15 cellular contexts compared by ENCODE assay signal in genomic region chr6:168417158-168417557, GRCh38. TPM values are rescaled to one million over a fixed set of nuclear protein-coding genes. Genes with fewer than 3 reads are reported as not detected.
A peak's percentile ranks its signal among the peaks of the same experiment; 100 is the strongest.
DNase-seq lines count a peak whose midpoint lies in the region; ATAC-seq and TF ChIP-seq lines count a peak whose summit lies in the region.
"Had no signal": no experiment of that assay in that cellular context is flagged by ENCODE, and none has a peak within 500 bp of the region (broad histone marks: within the 10 kb centered on the region; RNA-seq: fewer than 3 reads in every experiment).

No MANE protein-coding gene starts in this region.

- DNase-seq in Right ventricle myocardium inferior (ENCODE audit: missing footprints) (no peak), cardiac septum (ENCODE audit: low spot score) (no peak), SHP77 treated with DMSO at 0.1 percent for 48 hours (lab: John Stamatoyannopoulos, UW) (peak; percentile 87), left lobe of liver (ENCODE audit: low spot score) (no peak)
- no peak for DNase-seq in activated naive CD4-positive, alpha-beta T cell treated with anti-CD3 and anti-CD28 coated beads, Interleukin-2, amount 50 U/mL, for 72 hours (ENCODE audit: low spot score in 2 of 2)
- DNase-seq: activated CD8-positive, alpha-beta T cell treated with anti-CD3 and anti-CD28 coated beads, Interleukin-2, amount 10 ng/mL, durations not matched to agents 7 days and 5 days; activated effector memory CD4-positive, alpha-beta T cell treated with Interleukin-2 at 50 U/mL for 16 hours; hippocampal formation; NCI-H1694 treated with DMSO at 0.1 percent for 48 hours had no signal

- intact Hi-C loops in Right ventricle myocardium inferior (cut with DNase I): no loop called here
- intact Hi-C loops in cardiac septum (cut with DNase I): no loop called here

- no peaks in the 10 kb centered on the region for H3K9me3 Mint-ChIP-seq in activated naive CD4-positive, alpha-beta T cell treated with anti-CD3 and anti-CD28 coated beads, Interleukin-2, amount 50 U/mL, for 72 hours
- H3K9me3 Mint-ChIP-seq: stimulated activated memory B cell treated with anti-CD40 and anti-IgM and Interleukin-4, amounts not matched to agents 10 μg/mL and 1 μg/mL and 100 μg/mL, for 72 hours had no signal

- no peak for TF ChIP-seq POLR2A in GM18505 (IDR thresholded peaks at IDR 0.05; ENCODE audit: borderline replicate concordance, extremely low read depth, insufficient read depth, insufficient read length)

- H3K27ac Mint-ChIP-seq in activated naive CD4-positive, alpha-beta T cell treated with anti-CD3 and anti-CD28 coated beads, Interleukin-2, amount 50 U/mL, for 72 hours: no peak overlapping the region
- H3K27ac Mint-ChIP-seq: activated CD8-positive, alpha-beta T cell treated with anti-CD3 and anti-CD28 coated beads, Interleukin-2, amount 10 ng/mL, durations not matched to agents 7 days and 5 days; dendritic cell treated with granulocyte-macrophage colony-stimulating factor and Interleukin-4, amounts not matched to agents 40 ng/mL and 50 ng/mL, for 4 days; IgD-negative memory B cell; stimulated activated memory B cell treated with anti-CD40 and anti-IgM and Interleukin-4, amounts not matched to agents 10 μg/mL and 1 μg/mL and 100 μg/mL, for 72 hours had no signal

- ATAC-seq in Right ventricle myocardium inferior: peak; percentile 9
- ATAC-seq in left lobe of liver: peak; percentile 58
- ATAC-seq in GM18505 (IDR thresholded peaks at IDR 0.05; ENCODE audit: unreplicated experiment): no peak
- no peak for ATAC-seq in activated naive CD4-positive, alpha-beta T cell treated with anti-CD3 and anti-CD28 coated beads, Interleukin-2, amount 50 U/mL, for 72 hours
- no peak for ATAC-seq in GM18520 (IDR thresholded peaks at IDR 0.05; ENCODE audit: unreplicated experiment)
- no peak for ATAC-seq in HG03439 (IDR thresholded peaks at IDR 0.05; ENCODE audit: unreplicated experiment)
- ATAC-seq: activated CD8-positive, alpha-beta T cell treated with anti-CD3 and anti-CD28 coated beads, Interleukin-2, amount 10 ng/mL, durations not matched to agents 7 days and 5 days; stimulated activated memory B cell treated with anti-CD40 and anti-IgM and Interleukin-4, amounts not matched to agents 10 μg/mL and 1 μg/mL and 100 μg/mL, for 72 hours had no signal

- H3K36me3 Mint-ChIP-seq in activated naive CD4-positive, alpha-beta T cell treated with anti-CD3 and anti-CD28 coated beads, Interleukin-2, amount 50 U/mL, for 72 hours: no peaks in the 10 kb centered on the region
- H3K36me3 Mint-ChIP-seq: IgD-negative memory B cell; stimulated activated memory B cell treated with anti-CD40 and anti-IgM and Interleukin-4, amounts not matched to agents 10 μg/mL and 1 μg/mL and 100 μg/mL, for 72 hours had no signal

RNA-seq across cellular contexts. Expression of gene SMOC2, which starts 23.8 kb away (rescaled TPM):
- 16.4 TPM for total RNA-seq in Right ventricle myocardium inferior
- 37.2 TPM for total RNA-seq in cardiac septum
- total RNA-seq in left lobe of liver: 0.68 TPM
- total RNA-seq in activated naive CD4-positive, alpha-beta T cell treated with anti-CD3 and anti-CD28 coated beads, Interleukin-2, amount 50 U/mL, for 72 hours: not detected
- total RNA-seq: activated CD8-positive, alpha-beta T cell treated with anti-CD3 and anti-CD28 coated beads, Interleukin-2, amount 10 ng/mL, durations not matched to agents 7 days and 5 days had no signal

Comparison
In these comparisons a context has a peak if more than half of its experiments do, and no peak if none do; other contexts are left out.
1. ATAC-seq: peak in Right ventricle myocardium inferior (single experiment) and left lobe of liver (single experiment); none in GM18505 (single experiment), activated naive CD4-positive, alpha-beta T cell treated with anti-CD3 and anti-CD28 coated beads, Interleukin-2, amount 50 U/mL, for 72 hours (0 of 2), GM18520 (single experiment) and HG03439 (single experiment).
2. RNA of gene SMOC2, which starts 23.8 kb away (total RNA-seq): 37.2 TPM in cardiac septum (single experiment) and 16.4 TPM in Right ventricle myocardium inferior (single experiment); 0.68 TPM in left lobe of liver (single experiment) and not detected in activated naive CD4-positive, alpha-beta T cell treated with anti-CD3 and anti-CD28 coated beads, Interleukin-2, amount 50 U/mL, for 72 hours; every median in the first group is over 10 times any median in the second.